ENCODE assay signal across 15 cellular contexts in genomic region chr19:33734913-33735312, GRCh38.
DNase-seq lines count a peak whose midpoint lies in the region; ATAC-seq and TF ChIP-seq lines count a peak whose summit lies in the region.
"Had no signal": no experiment of that assay in that cellular context is flagged by ENCODE, and none has a peak within 500 bp of the region (broad histone marks: within the 10 kb centered on the region; RNA-seq: fewer than 3 reads in every experiment).

No MANE protein-coding gene starts in this region.

- H3K4me3 ChIP-seq in dorsolateral prefrontal cortex = no peak overlapping the region
- H3K4me3 ChIP-seq: cardiac muscle cell, GM23338, right lobe of liver had no signal

- peaks cover 0 to 14% (median 0%) of the 10 kb centered on the region in 45 donors for H3K27me3 ChIP-seq in dorsolateral prefrontal cortex
- H3K27me3 ChIP-seq: cardiac muscle cell, right lobe of liver had no signal

- TF ChIP-seq CTCF in dorsolateral prefrontal cortex (IDR thresholded peaks at IDR 0.05 in 54 of 56, conservative IDR thresholded peaks at IDR 0.05 in 2 of 56; ENCODE audit: low read depth in 1 of 56, partially characterized antibody in 56 of 56) = no peak

- intact Hi-C loops in dorsolateral prefrontal cortex (cut with DNase I) = no loop called here

- no peak overlapping the region for H3K27ac ChIP-seq in dorsolateral prefrontal cortex
- H3K27ac ChIP-seq: cardiac muscle cell, right lobe of liver had no signal

- DNase-seq in DMS79 (lab: John Stamatoyannopoulos, UW) (peak; percentile 10), NCI-H1694 treated with DMSO at 0.1 percent for 48 hours (lab: John Stamatoyannopoulos, UW) (peak; percentile 83), dorsolateral prefrontal cortex (peak in 6 of 10 donors; percentile 47 to 71 (median 62)), middle frontal gyrus (ENCODE audit: extremely low spot score, low spot score) (peak; percentile 9), AML-193 (lab: John Stamatoyannopoulos, UW) (no peak), NCI-H345 (lab: John Stamatoyannopoulos, UW) (no peak), COLO829 (ENCODE audit: low spot score) (no peak)
- DNase-seq: activated CD4-positive, alpha-beta T cell treated with anti-CD3 and anti-CD28 coated beads for 48 hours; KG1; NCI-H2227 treated with DMSO at 0.1 percent for 48 hours; SW 1271 had no signal

- ATAC-seq in HG03097 (IDR thresholded peaks at IDR 0.05; ENCODE audit: low FRiP score, unreplicated experiment) = no peak
- ATAC-seq: GM23338 had no signal

Comparison
In these comparisons a context has a peak if more than half of its experiments do, and no peak if none do; other contexts are left out.
1. DNase-seq: peak in DMS79 (single experiment), NCI-H1694 treated with DMSO at 0.1 percent for 48 hours (single experiment), dorsolateral prefrontal cortex (6 of 10) and middle frontal gyrus (single experiment); none in AML-193 (0 of 2), NCI-H345 (single experiment) and COLO829 (single experiment).